20 cellular contexts compared by ENCODE assay signal in the genomic region with DNA sequence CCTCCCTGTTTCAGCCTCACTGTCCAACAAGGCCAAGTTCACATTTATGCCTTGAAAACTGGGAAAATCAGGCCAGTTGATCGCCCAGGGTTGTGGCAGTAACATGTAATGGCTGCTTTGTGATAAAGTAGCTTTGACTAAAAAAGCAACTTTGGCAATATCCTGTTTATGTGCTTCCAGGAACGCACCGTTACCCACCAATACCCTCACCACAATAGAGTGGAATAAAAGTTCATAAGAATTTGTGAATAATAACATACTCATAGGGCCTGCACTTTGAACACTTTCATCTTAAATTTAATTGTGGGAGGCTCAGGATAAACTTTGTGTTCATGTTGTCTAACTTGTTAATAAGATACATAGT.
DNase-seq lines count a peak whose midpoint lies in the region; ATAC-seq and TF ChIP-seq lines count a peak whose summit lies in the region.
"Had no signal": no experiment of that assay in that cellular context is flagged by ENCODE, and none has a peak within 500 bp of the region (broad histone marks: within the 10 kb centered on the region; RNA-seq: fewer than 3 reads in every experiment).

No MANE protein-coding gene starts in this region.

- no peak for TF ChIP-seq CTCF in GM23338 (conservative IDR thresholded peaks at IDR 0.05; ENCODE audit: low read depth in 2 of 2)
- no peak for TF ChIP-seq CTCF in nephron (IDR thresholded peaks at IDR 0.05; ENCODE audit: unreplicated experiment in 3 of 3)

- no peaks in the 10 kb centered on the region for H3K36me3 Mint-ChIP-seq in GM23338 (ENCODE audit: low read depth)
- no peaks in the 10 kb centered on the region for H3K36me3 Mint-ChIP-seq in activated T-helper 17 cell treated with anti-CD3 and anti-CD28 coated beads, Interleukin-2, amount 50 U/mL, for 72 hours (ENCODE audit: low read depth)
- no peaks in the 10 kb centered on the region for H3K36me3 Mint-ChIP-seq in nephron (ENCODE audit: low read depth)

- intact Hi-C loops in left colon (cut with DNase I, micrococcal nuclease) = no loop called here

- peaks cover 4% of the 10 kb centered on the region; the same call in 1 of the 2 replicates for H3K9me3 ChIP-seq in BLaER1
- H3K9me3 ChIP-seq: ascending aorta, esophagus muscularis mucosa, ovary, right lobe of liver had no signal

- H3K36me3 ChIP-seq in BLaER1 (no peaks in the 10 kb centered on the region), GM23338 (ENCODE audit: insufficient read depth) (no peaks in the 10 kb centered on the region)
- H3K36me3 ChIP-seq: ascending aorta, esophagus muscularis mucosa, ovary, right lobe of liver had no signal

- H3K4me1 ChIP-seq in BLaER1 (peaks cover 65% of the 10 kb centered on the region), GM23338 (ENCODE audit: insufficient read depth) (peaks cover 28% of the 10 kb centered on the region)

- H3K9me3 Mint-ChIP-seq in GM23338 (no peaks in the 10 kb centered on the region), nephron (no peaks in the 10 kb centered on the region)
- no peaks in the 10 kb centered on the region for H3K9me3 Mint-ChIP-seq in activated T-helper 17 cell treated with anti-CD3 and anti-CD28 coated beads, Interleukin-2, amount 50 U/mL, for 72 hours

- no peaks in the 10 kb centered on the region for H3K27me3 ChIP-seq in BLaER1
- H3K27me3 ChIP-seq in GM23338 (ENCODE audit: insufficient read depth) = no peaks in the 10 kb centered on the region
- H3K27me3 ChIP-seq: ascending aorta, esophagus muscularis mucosa, ovary, right lobe of liver had no signal

- H3K9ac ChIP-seq in BLaER1 = peak overlapping the region; percentile 69; the same call in 1 of the 2 replicates

- H3K4me2 ChIP-seq in BLaER1 (peak overlapping the region; percentile 89), GM23338 (no peak overlapping the region)

- H3K4me3 Mint-ChIP-seq in GM23338 = no peak overlapping the region
- peak overlapping the region; percentile 19 for H3K4me3 Mint-ChIP-seq in activated T-helper 17 cell treated with anti-CD3 and anti-CD28 coated beads, Interleukin-2, amount 50 U/mL, for 72 hours
- no peak overlapping the region for H3K4me3 Mint-ChIP-seq in nephron

- H3K79me2 ChIP-seq in GM23338 (replicated peaks; ENCODE audit: insufficient read depth) = no peaks in the 10 kb centered on the region

- H4K20me1 ChIP-seq in BLaER1 (no peaks in the 10 kb centered on the region), GM23338 (replicated peaks; ENCODE audit: insufficient read depth) (no peaks in the 10 kb centered on the region)

- peak overlapping the region; percentile 66 for H2AFZ ChIP-seq in GM23338

- H3K27ac ChIP-seq in BLaER1 (peak overlapping the region; percentile 82), GM23338 (ENCODE audit: low read depth) (no peak overlapping the region)
- H3K27ac ChIP-seq: ascending aorta, esophagus muscularis mucosa, ovary, right lobe of liver, RWPE1 had no signal

- H3F3A ChIP-seq in GM23338 (replicated peaks; ENCODE audit: low read depth) = 0 out of 2 replicates have a peak, but pooled peaks cover 5% of the 10 kb centered on the region

- 0 out of 2 replicates have a peak overlapping the region, but pooled peaks have one; percentile 6 for H3K4me3 ChIP-seq in BLaER1
- no peak overlapping the region for H3K4me3 ChIP-seq in GM23338
- H3K4me3 ChIP-seq: ascending aorta, esophagus muscularis mucosa, ovary, right lobe of liver had no signal

- DNase-seq in GM23338 (ENCODE audit: low spot score) (no peak), H4 (ENCODE audit: low spot score) (no peak), left colon (no peak), DMS153 treated with DMSO at 0.1 percent for 48 hours (lab: John Stamatoyannopoulos, UW; ENCODE audit: unreplicated experiment) (no peak)
- DNase-seq: activated CD4-positive, alpha-beta T cell treated with anti-CD3 and anti-CD28 coated beads, Interleukin-2, amount 50 U/mL, for 4 hours; AML-193; Calu3; cerebellar nuclear complex; KG1; NCI-H1105 treated with DMSO at 0.1 percent for 48 hours; NCI-H2081 treated with DMSO at 0.1 percent for 48 hours; ovary; right lobe of liver; trophoblast cell had no signal

- H3K27ac Mint-ChIP-seq in GM23338 (no peak overlapping the region), nephron (peak overlapping the region; percentile 84 to 94 (median 91))
- peak overlapping the region; percentile 72 for H3K27ac Mint-ChIP-seq in activated T-helper 17 cell treated with anti-CD3 and anti-CD28 coated beads, Interleukin-2, amount 50 U/mL, for 72 hours

- ATAC-seq in GM23338 (no peak), left colon (no peak)
- peak; percentile 62 for ATAC-seq in activated T-helper 17 cell treated with anti-CD3 and anti-CD28 coated beads, Interleukin-2, amount 50 U/mL, for 72 hours (replicated peaks)
- ATAC-seq: right lobe of liver had no signal

- peaks cover 10% of the 10 kb centered on the region for H3K27me3 Mint-ChIP-seq in GM23338 (ENCODE audit: insufficient read depth, low read depth, poor library complexity)
- peaks cover 18% of the 10 kb centered on the region for H3K27me3 Mint-ChIP-seq in activated T-helper 17 cell treated with anti-CD3 and anti-CD28 coated beads, Interleukin-2, amount 50 U/mL, for 72 hours
- no peaks in the 10 kb centered on the region for H3K27me3 Mint-ChIP-seq in nephron (ENCODE audit: low read depth)

- no peaks in the 10 kb centered on the region for H3K9me2 ChIP-seq in GM23338 (ENCODE audit: insufficient read depth)

- H3K4me1 Mint-ChIP-seq in GM23338 = peaks cover 55% of the 10 kb centered on the region
- peaks cover 7% of the 10 kb centered on the region for H3K4me1 Mint-ChIP-seq in activated T-helper 17 cell treated with anti-CD3 and anti-CD28 coated beads, Interleukin-2, amount 50 U/mL, for 72 hours
- peaks cover 71% of the 10 kb centered on the region for H3K4me1 Mint-ChIP-seq in nephron

TF ChIP-seq in GM23338, 12 proteins besides CTCF, POLR2A, EP300 and RAD21 (continues in another document):
- TF ChIP-seq, protein P1, sequence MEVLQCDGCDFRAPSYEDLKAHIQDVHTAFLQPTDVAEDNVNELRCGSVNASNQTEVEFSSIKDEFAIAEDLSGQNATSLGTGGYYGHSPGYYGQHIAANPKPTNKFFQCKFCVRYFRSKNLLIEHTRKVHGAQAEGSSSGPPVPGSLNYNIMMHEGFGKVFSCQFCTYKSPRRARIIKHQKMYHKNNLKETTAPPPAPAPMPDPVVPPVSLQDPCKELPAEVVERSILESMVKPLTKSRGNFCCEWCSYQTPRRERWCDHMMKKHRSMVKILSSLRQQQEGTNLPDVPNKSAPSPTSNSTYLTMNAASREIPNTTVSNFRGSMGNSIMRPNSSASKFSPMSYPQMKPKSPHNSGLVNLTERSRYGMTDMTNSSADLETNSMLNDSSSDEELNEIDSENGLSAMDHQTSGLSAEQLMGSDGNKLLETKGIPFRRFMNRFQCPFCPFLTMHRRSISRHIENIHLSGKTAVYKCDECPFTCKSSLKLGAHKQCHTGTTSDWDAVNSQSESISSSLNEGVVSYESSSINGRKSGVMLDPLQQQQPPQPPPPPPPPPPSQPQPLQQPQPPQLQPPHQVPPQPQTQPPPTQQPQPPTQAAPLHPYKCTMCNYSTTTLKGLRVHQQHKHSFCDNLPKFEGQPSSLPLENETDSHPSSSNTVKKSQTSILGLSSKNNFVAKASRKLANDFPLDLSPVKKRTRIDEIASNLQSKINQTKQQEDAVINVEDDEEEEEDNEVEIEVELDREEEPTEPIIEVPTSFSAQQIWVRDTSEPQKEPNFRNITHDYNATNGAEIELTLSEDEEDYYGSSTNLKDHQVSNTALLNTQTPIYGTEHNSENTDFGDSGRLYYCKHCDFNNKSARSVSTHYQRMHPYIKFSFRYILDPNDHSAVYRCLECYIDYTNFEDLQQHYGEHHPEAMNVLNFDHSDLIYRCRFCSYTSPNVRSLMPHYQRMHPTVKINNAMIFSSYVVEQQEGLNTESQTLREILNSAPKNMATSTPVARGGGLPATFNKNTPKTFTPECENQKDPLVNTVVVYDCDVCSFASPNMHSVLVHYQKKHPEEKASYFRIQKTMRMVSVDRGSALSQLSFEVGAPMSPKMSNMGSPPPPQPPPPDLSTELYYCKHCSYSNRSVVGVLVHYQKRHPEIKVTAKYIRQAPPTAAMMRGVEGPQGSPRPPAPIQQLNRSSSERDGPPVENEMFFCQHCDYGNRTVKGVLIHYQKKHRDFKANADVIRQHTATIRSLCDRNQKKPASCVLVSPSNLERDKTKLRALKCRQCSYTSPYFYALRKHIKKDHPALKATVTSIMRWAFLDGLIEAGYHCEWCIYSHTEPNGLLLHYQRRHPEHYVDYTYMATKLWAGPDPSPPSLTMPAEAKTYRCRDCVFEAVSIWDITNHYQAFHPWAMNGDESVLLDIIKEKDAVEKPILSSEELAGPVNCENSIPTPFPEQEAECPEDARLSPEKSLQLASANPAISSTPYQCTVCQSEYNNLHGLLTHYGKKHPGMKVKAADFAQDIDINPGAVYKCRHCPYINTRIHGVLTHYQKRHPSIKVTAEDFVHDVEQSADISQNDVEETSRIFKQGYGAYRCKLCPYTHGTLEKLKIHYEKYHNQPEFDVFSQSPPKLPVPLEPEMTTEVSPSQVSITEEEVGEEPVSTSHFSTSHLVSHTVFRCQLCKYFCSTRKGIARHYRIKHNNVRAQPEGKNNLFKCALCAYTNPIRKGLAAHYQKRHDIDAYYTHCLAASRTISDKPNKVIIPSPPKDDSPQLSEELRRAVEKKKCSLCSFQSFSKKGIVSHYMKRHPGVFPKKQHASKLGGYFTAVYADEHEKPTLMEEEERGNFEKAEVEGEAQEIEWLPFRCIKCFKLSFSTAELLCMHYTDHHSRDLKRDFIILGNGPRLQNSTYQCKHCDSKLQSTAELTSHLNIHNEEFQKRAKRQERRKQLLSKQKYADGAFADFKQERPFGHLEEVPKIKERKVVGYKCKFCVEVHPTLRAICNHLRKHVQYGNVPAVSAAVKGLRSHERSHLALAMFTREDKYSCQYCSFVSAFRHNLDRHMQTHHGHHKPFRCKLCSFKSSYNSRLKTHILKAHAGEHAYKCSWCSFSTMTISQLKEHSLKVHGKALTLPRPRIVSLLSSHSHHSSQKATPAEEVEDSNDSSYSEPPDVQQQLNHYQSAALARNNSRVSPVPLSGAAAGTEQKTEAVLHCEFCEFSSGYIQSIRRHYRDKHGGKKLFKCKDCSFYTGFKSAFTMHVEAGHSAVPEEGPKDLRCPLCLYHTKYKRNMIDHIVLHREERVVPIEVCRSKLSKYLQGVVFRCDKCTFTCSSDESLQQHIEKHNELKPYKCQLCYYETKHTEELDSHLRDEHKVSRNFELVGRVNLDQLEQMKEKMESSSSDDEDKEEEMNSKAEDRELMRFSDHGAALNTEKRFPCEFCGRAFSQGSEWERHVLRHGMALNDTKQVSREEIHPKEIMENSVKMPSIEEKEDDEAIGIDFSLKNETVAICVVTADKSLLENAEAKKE (CRISPR knock-in tag; IDR thresholded peaks at IDR 0.05) = no peak
- TF ChIP-seq STAT1 (IDR thresholded peaks at IDR 0.05; ENCODE audit: unreplicated experiment) = no peak
